ENCODE assay signal across 1 cellular context in the genomic region with DNA sequence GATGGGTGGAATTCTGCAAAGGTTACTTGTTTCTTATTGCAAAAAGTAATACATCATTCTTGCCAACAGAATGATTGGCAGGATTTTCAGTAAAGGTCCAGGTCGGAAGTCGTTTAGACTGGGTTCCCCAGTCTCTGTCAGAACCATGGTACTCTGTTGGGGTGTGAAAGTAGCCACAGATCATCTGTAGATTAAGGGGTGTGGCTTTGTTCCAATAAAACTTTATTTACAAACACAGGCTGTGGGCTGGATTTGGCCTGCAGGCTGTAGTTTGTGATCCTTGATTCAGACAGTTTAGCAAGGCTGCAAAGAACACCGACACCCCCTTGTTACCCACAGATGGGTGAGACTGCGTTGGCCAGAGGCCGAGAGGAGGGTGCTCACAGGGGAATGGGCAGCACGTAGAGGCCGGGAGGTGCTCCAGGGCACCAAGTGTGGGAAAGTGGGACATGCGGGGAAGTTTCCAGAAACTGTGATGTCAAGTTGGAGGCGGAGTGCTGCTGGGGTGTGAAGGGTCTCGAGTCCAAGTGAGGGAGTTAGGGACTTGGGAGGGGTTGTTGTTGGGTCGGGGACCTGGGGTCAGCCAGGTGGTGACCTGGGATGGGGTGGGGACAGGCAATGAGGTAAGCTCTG.
TF ChIP-seq lines count a peak whose summit lies in the region.

No MANE protein-coding gene starts in this region.

TF ChIP-seq in GM12878, 131 proteins besides CTCF, POLR2A, EP300 and RAD21:
- TF ChIP-seq, protein P1, sequence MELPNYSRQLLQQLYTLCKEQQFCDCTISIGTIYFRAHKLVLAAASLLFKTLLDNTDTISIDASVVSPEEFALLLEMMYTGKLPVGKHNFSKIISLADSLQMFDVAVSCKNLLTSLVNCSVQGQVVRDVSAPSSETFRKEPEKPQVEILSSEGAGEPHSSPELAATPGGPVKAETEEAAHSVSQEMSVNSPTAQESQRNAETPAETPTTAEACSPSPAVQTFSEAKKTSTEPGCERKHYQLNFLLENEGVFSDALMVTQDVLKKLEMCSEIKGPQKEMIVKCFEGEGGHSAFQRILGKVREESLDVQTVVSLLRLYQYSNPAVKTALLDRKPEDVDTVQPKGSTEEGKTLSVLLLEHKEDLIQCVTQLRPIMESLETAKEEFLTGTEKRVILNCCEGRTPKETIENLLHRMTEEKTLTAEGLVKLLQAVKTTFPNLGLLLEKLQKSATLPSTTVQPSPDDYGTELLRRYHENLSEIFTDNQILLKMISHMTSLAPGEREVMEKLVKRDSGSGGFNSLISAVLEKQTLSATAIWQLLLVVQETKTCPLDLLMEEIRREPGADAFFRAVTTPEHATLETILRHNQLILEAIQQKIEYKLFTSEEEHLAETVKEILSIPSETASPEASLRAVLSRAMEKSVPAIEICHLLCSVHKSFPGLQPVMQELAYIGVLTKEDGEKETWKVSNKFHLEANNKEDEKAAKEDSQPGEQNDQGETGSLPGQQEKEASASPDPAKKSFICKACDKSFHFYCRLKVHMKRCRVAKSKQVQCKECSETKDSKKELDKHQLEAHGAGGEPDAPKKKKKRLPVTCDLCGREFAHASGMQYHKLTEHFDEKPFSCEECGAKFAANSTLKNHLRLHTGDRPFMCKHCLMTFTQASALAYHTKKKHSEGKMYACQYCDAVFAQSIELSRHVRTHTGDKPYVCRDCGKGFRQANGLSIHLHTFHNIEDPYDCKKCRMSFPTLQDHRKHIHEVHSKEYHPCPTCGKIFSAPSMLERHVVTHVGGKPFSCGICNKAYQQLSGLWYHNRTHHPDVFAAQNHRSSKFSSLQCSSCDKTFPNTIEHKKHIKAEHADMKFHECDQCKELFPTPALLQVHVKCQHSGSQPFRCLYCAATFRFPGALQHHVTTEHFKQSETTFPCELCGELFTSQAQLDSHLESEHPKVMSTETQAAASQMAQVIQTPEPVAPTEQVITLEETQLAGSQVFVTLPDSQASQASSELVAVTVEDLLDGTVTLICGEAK (IDR thresholded peaks at IDR 0.05; ENCODE audit: borderline replicate concordance): peak; percentile 50; the same call in 1 of the 2 replicates
TF ChIP-seq in GM12878: peak in this region for 1; not testable (repeated sequence) for 130.
